8 cellular contexts compared by ENCODE assay signal in the genomic region with DNA sequence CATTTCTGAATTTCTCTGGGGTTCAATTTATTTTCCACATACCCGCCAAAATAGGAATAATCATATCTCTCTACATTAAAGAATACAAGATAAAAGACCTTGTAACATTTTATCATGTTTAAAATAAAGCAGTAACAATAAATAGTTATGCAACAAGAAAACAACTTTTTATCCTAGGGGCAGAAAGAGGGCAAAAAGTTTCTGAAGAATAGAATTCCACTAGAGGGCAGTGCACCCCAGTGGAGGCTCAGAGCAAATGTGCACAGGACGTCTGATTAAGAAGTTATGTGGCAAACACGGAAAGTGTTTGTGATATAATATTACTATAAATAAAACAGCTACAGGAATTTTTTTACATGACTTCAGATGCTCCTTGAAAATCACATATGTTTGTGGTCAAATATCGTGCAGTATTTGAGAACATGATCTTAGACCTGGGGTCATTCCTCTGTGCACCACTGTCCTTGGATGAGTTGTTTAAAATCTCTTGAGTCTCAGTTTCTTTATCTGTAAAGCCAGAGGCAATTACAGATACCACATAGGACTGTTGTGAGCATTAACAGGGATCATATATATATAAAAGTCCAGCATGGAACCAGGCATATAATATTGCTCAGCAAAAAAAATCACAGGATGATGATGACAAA. TPM values are rescaled to one million over a fixed set of nuclear protein-coding genes. Genes with fewer than 3 reads are reported as not detected.
DNase-seq lines count a peak whose midpoint lies in the region; ATAC-seq and TF ChIP-seq lines count a peak whose summit lies in the region.

No MANE protein-coding gene starts in this region.

- CTCF ChIA-PET in activated CD4-positive, alpha-beta T cell treated with anti-CD3 and anti-CD28 coated beads for 36 hours (lab: Charles Lee), result interaction anchor here (0.6 to 3.2 kb wide), 14 partner anchors 11 to 1559 kb away, joined by 3 to 43 read pairs (median 4); partner anchors contain the start of gene ATP2C1

- no peaks in the 10 kb centered on the region for H3K4me1 Mint-ChIP-seq in activated CD4-positive, alpha-beta T cell treated with anti-CD3 and anti-CD28 coated beads for 36 hours

- no peak overlapping the region for H2AK5ac ChIP-seq in mesendoderm (ENCODE audit: low read length)

- no peak overlapping the region for H3K23ac ChIP-seq in mesendoderm (ENCODE audit: low read length)

- H3K56ac ChIP-seq in mesendoderm (ENCODE audit: low read length), result no peak overlapping the region

- no peak overlapping the region for H4K5ac ChIP-seq in mesendoderm (ENCODE audit: low read length)

- no peaks in the 10 kb centered on the region for H3K9me3 Mint-ChIP-seq in activated CD4-positive, alpha-beta T cell treated with anti-CD3 and anti-CD28 coated beads for 36 hours (ENCODE audit: low read depth)

- intact Hi-C loops in activated CD4-positive, alpha-beta T cell treated with anti-CD3 and anti-CD28 coated beads for 36 hours (cut with DNase I, micrococcal nuclease), result loop anchor here (1.0 to 5.0 kb wide), 2 partner anchors 133 to 267 kb away; partner anchors contain the start of genes ASTE1 (in 1 of the 2) and NEK11 (in 1 of the 2)
- intact Hi-C loops in tibial artery (cut with DNase I; ENCODE audit: low total_unique reads), result loop anchor here (5.0 kb wide), 1 partner anchor 132 kb away; the partner anchor contains the start of gene ATP2C1

- H3K27ac ChIP-seq in mesendoderm (ENCODE audit: low read depth, low read length), result no peak overlapping the region
- no peak overlapping the region for H3K27ac ChIP-seq in tibial artery

- ATAC-seq in GM18520 (IDR thresholded peaks at IDR 0.05; ENCODE audit: unreplicated experiment) (peak; percentile 45), HG03432 (IDR thresholded peaks at IDR 0.05; ENCODE audit: unreplicated experiment) (peak; percentile 69)
- ATAC-seq in activated CD4-positive, alpha-beta T cell treated with anti-CD3 and anti-CD28 coated beads for 36 hours, result peak; percentile 86

- H4K8ac ChIP-seq in mesendoderm (ENCODE audit: low read depth, low read length), result no peak overlapping the region

- no CpG with 5 or more reads among the region's 4 CpGs for WGBS in mesendoderm (ENCODE audit: extremely low coverage, insufficient coverage, low lambda C conversion rate)

- H2BK5ac ChIP-seq in mesendoderm (ENCODE audit: low read length), result no peak overlapping the region

- TF ChIP-seq CTCF in tibial artery (IDR thresholded peaks at IDR 0.05), result peak; percentile 65 to 76

- no peak overlapping the region for H2BK120ac ChIP-seq in mesendoderm (ENCODE audit: low read depth, low read length)

- POLR2A ChIA-PET in activated CD4-positive, alpha-beta T cell treated with anti-CD3 and anti-CD28 coated beads for 36 hours (lab: Charles Lee), result no interaction called here

- H3K36me3 Mint-ChIP-seq in activated CD4-positive, alpha-beta T cell treated with anti-CD3 and anti-CD28 coated beads for 36 hours (ENCODE audit: low read depth), result no peaks in the 10 kb centered on the region

- H3K4me2 ChIP-seq in mesendoderm (ENCODE audit: low read length), result no peak overlapping the region

- H3K27me3 Mint-ChIP-seq in activated CD4-positive, alpha-beta T cell treated with anti-CD3 and anti-CD28 coated beads for 36 hours, result peaks cover 3% of the 10 kb centered on the region

- DNase-seq in AML-193 (lab: John Stamatoyannopoulos, UW) (peak; percentile 87), NCI-H510A treated with DMSO at 0.1 percent for 48 hours (lab: John Stamatoyannopoulos, UW) (peak; percentile 62), mesendoderm (peak; percentile 63), tibial artery (peak in 1 of 2 donors; percentile 36)
- peak; percentile 72 for DNase-seq in activated CD4-positive, alpha-beta T cell treated with anti-CD3 and anti-CD28 coated beads for 36 hours
- peak; percentile 5 for DNase-seq in effector CD8-positive, alpha-beta T cell (lab: John Stamatoyannopoulos, UW)

- no peaks in the 10 kb centered on the region for H3K36me3 ChIP-seq in mesendoderm (ENCODE audit: control insufficient read depth, insufficient read depth, low read length)
- no peaks in the 10 kb centered on the region for H3K36me3 ChIP-seq in tibial artery

- no peak overlapping the region for H3K4me3 ChIP-seq in mesendoderm (ENCODE audit: low read length)
- H3K4me3 ChIP-seq in tibial artery, result no peak overlapping the region

- no peak overlapping the region for H3K4me3 Mint-ChIP-seq in activated CD4-positive, alpha-beta T cell treated with anti-CD3 and anti-CD28 coated beads for 36 hours

- no peak overlapping the region for H2BK15ac ChIP-seq in mesendoderm (replicated peaks; ENCODE audit: low read depth)

- no peak overlapping the region for H3K27ac Mint-ChIP-seq in activated CD4-positive, alpha-beta T cell treated with anti-CD3 and anti-CD28 coated beads for 36 hours

- no peaks in the 10 kb centered on the region for H3K4me1 ChIP-seq in mesendoderm (ENCODE audit: control insufficient read depth, low read depth, low read length)
- H3K4me1 ChIP-seq in tibial artery, result no peaks in the 10 kb centered on the region

- H3K79me2 ChIP-seq in mesendoderm (ENCODE audit: control insufficient read depth, insufficient read depth, low read length), result no peaks in the 10 kb centered on the region

- no peaks in the 10 kb centered on the region for H3K9me3 ChIP-seq in tibial artery

- no peak overlapping the region for H3K18ac ChIP-seq in mesendoderm (ENCODE audit: low read length)

- H3K79me1 ChIP-seq in mesendoderm (ENCODE audit: low read length), result no peaks in the 10 kb centered on the region

- no peak overlapping the region for H3K9ac ChIP-seq in mesendoderm (ENCODE audit: low read length)

- H3K4ac ChIP-seq in mesendoderm (ENCODE audit: low read depth, low read length), result no peak overlapping the region

- H3K27me3 ChIP-seq in mesendoderm (ENCODE audit: insufficient read depth, low read length, poor library complexity) (no peaks in the 10 kb centered on the region), tibial artery (peaks cover 0 to 6% of the 10 kb centered on the region in 2 donors)

RNA-seq across cellular contexts. Expression of gene PIK3R4, which starts 13.2 kb away (rescaled TPM):
- total RNA-seq in activated CD4-positive, alpha-beta T cell treated with anti-CD3 and anti-CD28 coated beads for 36 hours, result 10 to 100 TPM; 27.3 to 32.3 TPM
- polyA plus RNA-seq in mesendoderm (2013, experiment 1 of 2), result 13.9 TPM
- polyA plus RNA-seq in mesendoderm (2013, experiment 2 of 2), result 12.0 TPM
